In genomic region chr1:1432566-1432950, GRCh38 we compare ENCODE assay signal across 11 cellular contexts. TPM values are rescaled to one million over a fixed set of nuclear protein-coding genes. Genes with fewer than 3 reads are reported as not detected.
DNase-seq lines count a peak whose midpoint lies in the region; ATAC-seq and TF ChIP-seq lines count a peak whose summit lies in the region.
"Had no signal": no experiment of that assay in that cellular context is flagged by ENCODE, and none has a peak within 500 bp of the region (broad histone marks: within the 10 kb centered on the region; RNA-seq: fewer than 3 reads in every experiment).

No MANE protein-coding gene starts in this region.

- POLR2A ChIA-PET in Panc1 (lab: Charles Lee): no interaction called here

- CTCF ChIA-PET in Panc1 (lab: Charles Lee): interaction anchor here (0.8 kb wide), 1 partner anchor 9 kb away, joined by 3 read pairs; no protein-coding TSS in a partner anchor

- intact Hi-C loops in Panc1 (cut with micrococcal nuclease; ENCODE audit: unreplicated experiment): no loop called here
- intact Hi-C loops in prostate gland (cut with DNase I): no loop called here

- peak overlapping the region; percentile 54 to 78 (median 67); a peak in 20 of 22 replicates for H3K27ac ChIP-seq in BLaER1 treated with 17β-estradiol and CSF1 and Interleukin-3, amounts not matched to agents 10 nM and 100 nM
- peak overlapping the region; percentile 99 for H3K27ac ChIP-seq in Panc1 (ENCODE audit: low read length)
- peak overlapping the region; percentile 96 for H3K27ac ChIP-seq in prostate gland

- peak overlapping the region in 6 of 10 experiments; percentile 37 to 68 (median 60); a peak in 10 of 20 replicates for H3K4me3 ChIP-seq in BLaER1 treated with 17β-estradiol and CSF1 and Interleukin-3, amounts not matched to agents 10 nM and 100 nM
- H3K4me3 ChIP-seq in Panc1 (ENCODE audit: low read depth in 2 of 2, low read length in 2 of 2): peak overlapping the region in 1 of 2 experiments; percentile 76; a peak in 2 of 4 replicates
- peak overlapping the region in 1 of 2 donors; percentile 65 for H3K4me3 ChIP-seq in prostate gland

- no peaks in the 10 kb centered on the region; a peak in 2 of 22 replicates for H3K27me3 ChIP-seq in BLaER1 treated with 17β-estradiol and CSF1 and Interleukin-3, amounts not matched to agents 10 nM and 100 nM
- H3K27me3 ChIP-seq in Panc1 (ENCODE audit: control insufficient read depth, insufficient read depth, low read length): no peaks in the 10 kb centered on the region
- H3K27me3 ChIP-seq in prostate gland (replicated peaks; ENCODE audit: insufficient read depth): no peaks in the 10 kb centered on the region

- TF ChIP-seq CTCF in Panc1 (IDR thresholded peaks at IDR 0.05) (no peak), prostate gland (IDR thresholded peaks at IDR 0.05) (no peak)

- TF ChIP-seq POLR2A in prostate gland (IDR thresholded peaks at IDR 0.05): no peak

- H4K20me1 ChIP-seq in BLaER1 treated with 17β-estradiol and CSF1 and Interleukin-3, amounts not matched to agents 10 nM and 100 nM: peaks cover 0 to 26% (median 17%) of the 10 kb centered on the region in 11 experiments; a peak in 15 of 22 replicates

- TSS peak; percentile 44 for BruUV-seq in Panc1 (replicated peaks; lab: Mats Ljungman, UMichigan)

- no peaks in the 10 kb centered on the region for H3K36me3 ChIP-seq in BLaER1 treated with 17β-estradiol and CSF1 and Interleukin-3, amounts not matched to agents 10 nM and 100 nM
- H3K36me3 ChIP-seq in Panc1 (ENCODE audit: control insufficient read depth, insufficient read depth, low read length): no peaks in the 10 kb centered on the region
- no peaks in the 10 kb centered on the region for H3K36me3 ChIP-seq in prostate gland

- DNase-seq in Panc1 (ENCODE audit: low read depth, low spot score): no peak
- peak; percentile 13 for DNase-seq in hepatic stellate cell (ENCODE audit: low spot score)
- no peak for DNase-seq in prostate gland (ENCODE audit: low spot score)
- no peak for DNase-seq in activated CD4-positive, alpha-beta T cell treated with anti-CD3 and anti-CD28 coated beads, Interleukin-2, amount 50 U/mL, for 1 hour
- DNase-seq in NCI-H1105 treated with DMSO at 0.1 percent for 48 hours (lab: John Stamatoyannopoulos, UW): no peak
- DNase-seq: activated CD8-positive, alpha-beta memory T cell treated with anti-CD3 and anti-CD28 coated beads, Interleukin-2, amount 50 U/mL, for 48 hours; T-cell had no signal

- peaks cover 64 to 84% (median 78%) of the 10 kb centered on the region in 10 experiments for H3K4me1 ChIP-seq in BLaER1 treated with 17β-estradiol and CSF1 and Interleukin-3, amounts not matched to agents 10 nM and 100 nM
- H3K4me1 ChIP-seq in Panc1 (ENCODE audit: control insufficient read depth, insufficient read depth, low read length) (peaks cover 66% of the 10 kb centered on the region), prostate gland (replicated peaks) (peaks cover 58% of the 10 kb centered on the region)

- ATAC-seq in Panc1 (no peak), HG02571 (IDR thresholded peaks at IDR 0.05; ENCODE audit: unreplicated experiment) (no peak), HG03520 (IDR thresholded peaks at IDR 0.05; ENCODE audit: unreplicated experiment) (no peak)
- ATAC-seq: T-cell had no signal

- H3K4me2 ChIP-seq in BLaER1 treated with 17β-estradiol and CSF1 and Interleukin-3, amounts not matched to agents 10 nM and 100 nM: peak overlapping the region; percentile 90 to 100 (median 99)

- H3K9me3 ChIP-seq in BLaER1 treated with 17β-estradiol and CSF1 and Interleukin-3, amounts not matched to agents 10 nM and 100 nM (replicated peaks in 1 of 11): no peaks in the 10 kb centered on the region
- H3K9me3 ChIP-seq in Panc1 (ENCODE audit: control insufficient read depth, insufficient read depth, low read depth, low read length) (no peaks in the 10 kb centered on the region), prostate gland (no peaks in the 10 kb centered on the region)

- in situ Hi-C loops in Panc1 (cut with HindIII; ENCODE audit: low pct_unique_long_range_greater_than_20kb, low sequenced_read_pairs): no loop called here

- 62% methylated on average over 11 of the region's 13 CpGs for WGBS in prostate gland

- peak overlapping the region; percentile 53 to 79 (median 72) for H3K9ac ChIP-seq in BLaER1 treated with 17β-estradiol and CSF1 and Interleukin-3, amounts not matched to agents 10 nM and 100 nM

RNA-seq across cellular contexts. Expression of gene VWA1, which starts 2.9 kb away (rescaled TPM):
- total RNA-seq in Panc1 (2021; ENCODE audit: unreplicated experiment): 858 TPM
- polyA plus RNA-seq in Panc1 (2012; ENCODE audit: insufficient read length): 1,549 TPM
- 100 to 1,000 TPM; 191 to 227 TPM for total RNA-seq in prostate gland

RNA-seq across cellular contexts. Expression of gene ANKRD65, which starts 11.5 kb away (rescaled TPM):
- total RNA-seq in Panc1 (2021; ENCODE audit: unreplicated experiment) (1.9 TPM), prostate gland (10 to 100 TPM; 33.7 to 34.9 TPM)
- polyA plus RNA-seq in Panc1 (2012; ENCODE audit: insufficient read length): 3.7 TPM

RNA-seq across cellular contexts. Expression of gene ATAD3C, which starts 16.9 kb away (rescaled TPM):
- total RNA-seq in Panc1 (2021; ENCODE audit: unreplicated experiment): 10.6 TPM
- 8.1 TPM for polyA plus RNA-seq in Panc1 (2012; ENCODE audit: insufficient read length)
- 1 to 10 TPM; 7.3 to 9.9 TPM for total RNA-seq in prostate gland
- total RNA-seq: M059J had no signal

RNA-seq across cellular contexts. Expression of gene MRPL20, which starts 25.5 kb away (rescaled TPM):
- 196 TPM for total RNA-seq in Panc1 (2021; ENCODE audit: unreplicated experiment)
- polyA plus RNA-seq in Panc1 (2012; ENCODE audit: insufficient read length): 252 TPM
- 100 to 1,000 TPM; 143 to 174 TPM for total RNA-seq in prostate gland

RNA-seq across cellular contexts. Expression of gene CCNL2, which starts 33.4 kb away (rescaled TPM):
- 297 TPM for total RNA-seq in Panc1 (2021; ENCODE audit: unreplicated experiment)
- 235 TPM for polyA plus RNA-seq in Panc1 (2012; ENCODE audit: insufficient read length)
- 100 to 1,000 TPM; 116 to 242 TPM for total RNA-seq in prostate gland

Comparison
In these comparisons a context has a peak if more than half of its experiments do, and no peak if none do; other contexts are left out.
1. RNA of gene ANKRD65, which starts 11.5 kb away (total RNA-seq): 33.7 to 34.9 TPM in prostate gland; 1.9 TPM in Panc1 (single experiment); every median in the first group is over 10 times any median in the second.
2. Peak in every context shown above with its lines, with median percentiles within 50 percentile points of each other: H3K27ac ChIP-seq.